Comparison of ENCODE assay signal across 1 cellular context in the genomic region with DNA sequence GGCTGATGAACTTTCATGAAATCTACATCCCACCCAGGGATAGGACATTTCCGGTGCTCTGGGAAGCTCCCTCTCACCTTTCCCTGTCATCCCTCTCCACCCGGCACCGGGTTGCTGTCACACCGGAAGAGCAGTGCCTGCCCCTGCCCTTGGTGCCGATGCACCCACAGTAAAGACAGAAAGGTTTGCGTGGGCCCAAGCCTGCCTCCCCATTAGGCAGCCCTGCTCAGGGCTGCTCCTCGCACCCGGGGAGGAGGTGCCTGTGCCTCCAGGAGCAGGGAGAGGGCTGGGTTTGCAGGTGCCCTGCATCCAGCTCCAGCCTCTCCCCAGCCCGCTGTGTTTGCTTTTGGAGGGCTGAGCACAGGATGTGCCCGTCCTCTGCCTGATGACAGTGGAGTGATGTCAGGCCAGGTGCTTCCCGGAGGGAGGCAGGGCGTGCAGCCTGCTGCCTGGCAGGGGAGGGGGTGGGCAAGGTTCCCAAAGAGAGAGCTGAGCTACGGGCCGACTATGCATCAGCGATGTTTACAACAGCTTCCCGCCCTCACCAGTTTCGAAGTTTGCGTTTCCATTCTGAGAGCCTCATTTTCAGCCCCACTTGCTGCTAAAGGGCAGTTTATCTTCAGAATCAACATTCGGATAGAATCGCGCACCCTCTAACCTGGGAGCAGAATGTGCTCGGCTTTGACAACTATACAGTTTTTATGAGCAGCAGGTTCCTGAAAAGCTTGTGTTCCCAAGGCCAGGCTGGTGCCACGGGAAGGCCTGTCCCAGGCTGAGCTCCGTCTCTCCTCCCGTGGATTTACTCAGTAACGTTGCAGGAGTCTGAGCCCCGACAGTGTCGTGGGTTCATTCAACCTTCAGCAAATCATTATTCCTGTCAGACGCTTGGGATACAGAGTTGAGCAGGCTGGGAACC.
TF ChIP-seq lines count a peak whose summit lies in the region.

No MANE protein-coding gene starts in this region.

TF ChIP-seq in HepG2, 621 proteins besides CTCF, POLR2A, EP300 and RAD21 (continued from another document):
- TF ChIP-seq FIP1L1 (IDR thresholded peaks at IDR 0.05; ENCODE audit: borderline replicate concordance, insufficient read depth, low read depth, low read length) = no peak
